Comparison of ENCODE assay signal across 22 cellular contexts in genomic region chr2:1236596-1236995, GRCh38.
"Had no signal": no experiment of that assay in that cellular context is flagged by ENCODE, and none has a peak within 500 bp of the region (broad histone marks: within the 10 kb centered on the region; RNA-seq: fewer than 3 reads in every experiment).

No MANE protein-coding gene starts in this region.

- H3K4me3 ChIP-seq: coronary artery, lung, stomach, thoracic aorta, transverse colon had no signal

- H3K4me1 ChIP-seq: foreskin keratinocyte, stomach, transverse colon had no signal

- H3K9me3 ChIP-seq: neutrophil, stomach, thoracic aorta, transverse colon had no signal

- H3K27ac ChIP-seq: coronary artery, foreskin keratinocyte, neutrophil, stomach, thoracic aorta, transverse colon had no signal

- DNase-seq: effector CD4-positive, alpha-beta T cell; endodermal cell; erythroblast; foreskin keratinocyte; immature natural killer cell; left colon; left ventricle myocardium superior; mesendoderm; naive thymus-derived CD4-positive, alpha-beta T cell; nephron progenitor cell; posterior cingulate gyrus; small intestine; stimulated activated CD4-positive, alpha-beta T cell treated with anti-CD3 and anti-CD28 coated beads, Interleukin-12 subunit alpha, Interleukin-12 subunit beta, amount 100 ng/mL, for 4 hours; stimulated activated naive CD4-positive, alpha-beta T cell; stomach; substantia nigra; transverse colon had no signal

- ATAC-seq: foreskin keratinocyte; left colon; left ventricle myocardium superior; naive thymus-derived CD4-positive, alpha-beta T cell; sciatic nerve had no signal

- H3K27me3 ChIP-seq: foreskin keratinocyte, neutrophil, transverse colon had no signal

- H3K36me3 ChIP-seq: neutrophil, stomach, thoracic aorta, transverse colon had no signal
